Comparison of ENCODE assay signal across 20 cellular contexts in genomic region chr22:31839986-31840385, GRCh38.
A peak's percentile ranks its signal among the peaks of the same experiment; 100 is the strongest.
DNase-seq lines count a peak whose midpoint lies in the region; ATAC-seq, FAIRE-seq and TF ChIP-seq lines count a peak whose summit lies in the region.
"Had no signal": no experiment of that assay in that cellular context is flagged by ENCODE, and none has a peak within 500 bp of the region (broad histone marks: within the 10 kb centered on the region; RNA-seq: fewer than 3 reads in every experiment).

No MANE protein-coding gene starts in this region.

- H3K27ac ChIP-seq in HEK293 (ENCODE audit: extremely low read depth, low read depth, low read length) (no peak overlapping the region), layer of hippocampus (ENCODE audit: low read depth, low read length) (peak overlapping the region; percentile 24), HepG2 (ENCODE audit: extremely low read length, insufficient read depth, low read length) (no peak overlapping the region), mesenchymal stem cell (ENCODE audit: low read length, poor library complexity, severe bottlenecking) (no peak overlapping the region)
- H3K27ac ChIP-seq: C4-2B, GM23248 had no signal

- H2BK5ac ChIP-seq in mesenchymal stem cell (ENCODE audit: low read depth, low read length, poor library complexity, severe bottlenecking): no peak overlapping the region

- no peak overlapping the region for H3K4me3 Mint-ChIP-seq in brain
- no peak overlapping the region for H3K4me3 Mint-ChIP-seq in stimulated activated naive B cell treated with anti-CD40 and anti-IgM and Interleukin-4, amounts not matched to agents 10 μg/mL and 1 μg/mL and 100 μg/mL, for 72 hours
- H3K4me3 Mint-ChIP-seq: B cell; CD4-positive, alpha-beta T cell had no signal

- no peak overlapping the region for H3K4me2 ChIP-seq in HepG2 (ENCODE audit: low read depth, low read length)
- H3K4me2 ChIP-seq in mesenchymal stem cell (ENCODE audit: low read length, poor library complexity, severe bottlenecking): no peak overlapping the region

- H3K4me3 ChIP-seq in HEK293 (ENCODE audit: low read depth, low read length) (no peak overlapping the region), HepG2 (replicated peaks in 1 of 3; ENCODE audit: insufficient read depth in 1 of 3, low read depth in 2 of 3, low read length in 3 of 3) (no peak overlapping the region), mesenchymal stem cell (ENCODE audit: insufficient read depth in 1 of 2, low read depth in 1 of 2, low read length in 2 of 2) (no peak overlapping the region)
- H3K4me3 ChIP-seq: GM23248, HAP-1 had no signal

- no peaks in the 10 kb centered on the region for H3K27me3 ChIP-seq in layer of hippocampus (ENCODE audit: control insufficient read depth, insufficient read depth, low read length)
- no peaks in the 10 kb centered on the region for H3K27me3 ChIP-seq in HepG2 (ENCODE audit: control insufficient read depth in 1 of 2, insufficient read depth in 2 of 2, low read length in 2 of 2)
- H3K27me3 ChIP-seq in mesenchymal stem cell (ENCODE audit: control insufficient read depth in 1 of 2, insufficient read depth in 1 of 2, low read length in 2 of 2): no peaks in the 10 kb centered on the region

- no peak overlapping the region for H2BK120ac ChIP-seq in mesenchymal stem cell (ENCODE audit: low read depth, low read length)

- no peak for TF ChIP-seq RAD21 in HepG2 (CRISPR knock-in tag; IDR thresholded peaks at IDR 0.05)

- WGBS in HepG2 (ENCODE audit: low lambda C conversion rate): 95% methylated on average over 1 of the region's 1 CpG
- WGBS in mesenchymal stem cell: 100% methylated on average over 1 of the region's 1 CpG

- intact Hi-C loops in Right ventricle myocardium inferior (cut with DNase I): no loop called here
- intact Hi-C loops in left colon (cut with DNase I, micrococcal nuclease): no loop called here
- intact Hi-C loops in HepG2 (cut with micrococcal nuclease; ENCODE audit: unreplicated experiment): no loop called here

- peaks cover 34% of the 10 kb centered on the region for H3K4me1 Mint-ChIP-seq in brain
- peaks cover 0 to 2% of the 10 kb centered on the region in 2 donors for H3K4me1 Mint-ChIP-seq in stimulated activated naive B cell treated with anti-CD40 and anti-IgM and Interleukin-4, amounts not matched to agents 10 μg/mL and 1 μg/mL and 100 μg/mL, for 72 hours

- H3K79me2 ChIP-seq in HepG2 (ENCODE audit: insufficient read depth, low read length): no peaks in the 10 kb centered on the region

- no peak for TF ChIP-seq POLR2A in HepG2 (IDR thresholded peaks at IDR 0.05; ENCODE audit: insufficient read depth in 1 of 2, low read depth in 2 of 2, low read length in 2 of 2)

- no peak for TF ChIP-seq CTCF in HEK293 (tag by site-specific recombination; IDR thresholded peaks at IDR 0.05)
- TF ChIP-seq CTCF in brain (conservative IDR thresholded peaks at IDR 0.05): no peak
- TF ChIP-seq CTCF in HepG2 (CRISPR knock-in tag; IDR thresholded peaks at IDR 0.05): no peak

- H2BK15ac ChIP-seq in mesenchymal stem cell (ENCODE audit: low read depth, poor library complexity, severe bottlenecking): no peak overlapping the region

- no peaks in the 10 kb centered on the region for H3K79me1 ChIP-seq in mesenchymal stem cell (replicated peaks; ENCODE audit: low read length, poor library complexity, severe bottlenecking)

- H3K36me3 Mint-ChIP-seq in brain: peaks cover 58% of the 10 kb centered on the region
- H3K36me3 Mint-ChIP-seq in stimulated activated naive B cell treated with anti-CD40 and anti-IgM and Interleukin-4, amounts not matched to agents 10 μg/mL and 1 μg/mL and 100 μg/mL, for 72 hours: peaks cover 42 to 54% of the 10 kb centered on the region in 2 donors

- no peak overlapping the region for H4K8ac ChIP-seq in mesenchymal stem cell (ENCODE audit: low read length)

- no TSS peak for BruUV-seq in HepG2 (replicated peaks; lab: Mats Ljungman, UMichigan)

- ATAC-seq in stimulated activated naive B cell treated with anti-CD40 and anti-IgM and Interleukin-4, amounts not matched to agents 10 μg/mL and 1 μg/mL and 100 μg/mL, for 72 hours (replicated peaks): no peak
- ATAC-seq in Right ventricle myocardium inferior: no peak
- no peak for ATAC-seq in left colon
- no peak for ATAC-seq in HepG2

- no peak for FAIRE-seq in HepG2 (lab: Jason Lieb, UNC)
- FAIRE-seq: D721Med, GM12892, GM18507, HTR-8/SVneo had no signal

- H2AFZ ChIP-seq in HepG2 (ENCODE audit: low read length) (no peak overlapping the region), mesenchymal stem cell (ENCODE audit: low read depth, low read length) (no peak overlapping the region)
- H2AFZ ChIP-seq: GM23248 had no signal

- no peak for TF ChIP-seq EP300 in HepG2 (IDR thresholded peaks at IDR 0.05; ENCODE audit: low read depth in 2 of 2, low read length in 2 of 2)
- no peak for TF ChIP-seq EP300 in HepG2 (CRISPR knock-in tag; IDR thresholded peaks at IDR 0.05; ENCODE audit: borderline replicate concordance)

- no peak overlapping the region for H3K23ac ChIP-seq in mesenchymal stem cell (ENCODE audit: low read length in 2 of 2)

- H3K4ac ChIP-seq in mesenchymal stem cell (ENCODE audit: low read depth in 1 of 2, low read length in 2 of 2): no peak overlapping the region

- in situ Hi-C loops in HepG2 (cut with HindIII; ENCODE audit: extremely low pct_ligation_motif_present, low pct_unique_long_range_greater_than_20kb): no loop called here

- no peaks in the 10 kb centered on the region for H4K20me1 ChIP-seq in HepG2 (ENCODE audit: insufficient read depth, low read length)

- H3K9ac ChIP-seq in HepG2 (ENCODE audit: insufficient read depth, low read depth, low read length) (no peak overlapping the region), mesenchymal stem cell (ENCODE audit: low read length) (no peak overlapping the region)
- H3K9ac ChIP-seq: GM23248 had no signal

- no peaks in the 10 kb centered on the region for H3K27me3 Mint-ChIP-seq in brain
- H3K27me3 Mint-ChIP-seq in stimulated activated naive B cell treated with anti-CD40 and anti-IgM and Interleukin-4, amounts not matched to agents 10 μg/mL and 1 μg/mL and 100 μg/mL, for 72 hours: no peaks in the 10 kb centered on the region
- H3K27me3 Mint-ChIP-seq: B cell; CD4-positive, alpha-beta T cell; IgD-negative memory B cell had no signal

- H3K9me3 ChIP-seq in HEK293 (ENCODE audit: control insufficient read depth, insufficient read depth, low read depth, low read length) (no peaks in the 10 kb centered on the region), HepG2 (ENCODE audit: low read length) (no peaks in the 10 kb centered on the region), mesenchymal stem cell (ENCODE audit: control insufficient read depth, low read length) (no peaks in the 10 kb centered on the region)
- H3K9me3 ChIP-seq: Caco-2, HAP-1 had no signal

- H3K27ac Mint-ChIP-seq in brain: peak overlapping the region in 3 of 5 experiments; percentile 90 to 96 (median 93)
- peak overlapping the region; percentile 0 for H3K27ac Mint-ChIP-seq in stimulated activated naive B cell treated with anti-CD40 and anti-IgM and Interleukin-4, amounts not matched to agents 10 μg/mL and 1 μg/mL and 100 μg/mL, for 72 hours
- H3K27ac Mint-ChIP-seq: B cell; CD4-positive, alpha-beta T cell had no signal

- H3K4me1 ChIP-seq in HEK293 (ENCODE audit: control insufficient read depth, insufficient read depth, low read length) (no peaks in the 10 kb centered on the region), HepG2 (ENCODE audit: insufficient read depth, low read length) (no peaks in the 10 kb centered on the region), mesenchymal stem cell (ENCODE audit: control insufficient read depth, insufficient read depth, low read depth, low read length) (no peaks in the 10 kb centered on the region)
- H3K4me1 ChIP-seq: Caco-2, HAP-1 had no signal

- no peak overlapping the region for H2BK12ac ChIP-seq in mesenchymal stem cell (ENCODE audit: low read length in 2 of 2)

- no peak overlapping the region for H4K91ac ChIP-seq in mesenchymal stem cell (ENCODE audit: low read length)

- no peak overlapping the region for H3K18ac ChIP-seq in mesenchymal stem cell (ENCODE audit: low read depth in 1 of 2, low read length in 2 of 2)

- POLR2A ChIA-PET in HEK293 (lab: Yijun Ruan, JAX): no interaction called here
- POLR2A ChIA-PET in HepG2 (lab: Yijun Ruan, JAX): no interaction called here

- no peak for DNase-seq in stimulated activated naive B cell treated with anti-CD40 and anti-IgM and Interleukin-4, amounts not matched to agents 10 μg/mL and 1 μg/mL and 100 μg/mL, for 72 hours
- DNase-seq in Right ventricle myocardium inferior (ENCODE audit: missing footprints) (no peak), left colon (no peak), HepG2 (ENCODE audit: low spot score) (no peak), mesenchymal stem cell (no peak)
- DNase-seq: Caco-2; CD4-positive, alpha-beta T cell; GDM1; GM23248 had no signal

- no peaks in the 10 kb centered on the region for H3K9me3 Mint-ChIP-seq in brain
- no peaks in the 10 kb centered on the region for H3K9me3 Mint-ChIP-seq in stimulated activated naive B cell treated with anti-CD40 and anti-IgM and Interleukin-4, amounts not matched to agents 10 μg/mL and 1 μg/mL and 100 μg/mL, for 72 hours
- H3K9me3 Mint-ChIP-seq: CD4-positive, alpha-beta T cell; IgD-negative memory B cell had no signal

- no peak overlapping the region for H2AK5ac ChIP-seq in mesenchymal stem cell (ENCODE audit: low read length, severe bottlenecking)

- no peak overlapping the region for H3K14ac ChIP-seq in mesenchymal stem cell (ENCODE audit: low read length in 2 of 2)

- CTCF ChIA-PET in HEK293 (lab: Yijun Ruan, JAX): interaction anchor here (0.6 kb wide), 1 partner anchor 631 kb away, joined by 3 read pairs; no protein-coding TSS in a partner anchor
- CTCF ChIA-PET in HepG2 (lab: Yijun Ruan, JAX; ENCODE audit: low intra/inter-chr PET ratio, low total read pairs): no interaction called here

- H3K36me3 ChIP-seq in HEK293 (ENCODE audit: control insufficient read depth in 2 of 2, insufficient read depth in 1 of 2, low read length in 2 of 2): peaks cover 5 to 89% of the 10 kb centered on the region in 2 experiments; a peak in 2 of 3 replicates
- peaks cover 5 to 37% of the 10 kb centered on the region in 2 experiments; a peak in 4 of 5 replicates for H3K36me3 ChIP-seq in HepG2 (replicated peaks in 1 of 2; ENCODE audit: control insufficient read depth in 1 of 2, insufficient read depth in 2 of 2, low read length in 2 of 2)
- H3K36me3 ChIP-seq in mesenchymal stem cell (ENCODE audit: control insufficient read depth in 1 of 2, insufficient read depth in 2 of 2, low read depth in 1 of 2, low read length in 2 of 2): peaks cover 13 to 79% of the 10 kb centered on the region in 2 experiments

TF ChIP-seq in HEK293, 187 proteins besides CTCF, POLR2A, EP300 and RAD21 (continues in another document):
- TF ChIP-seq ZNF202 (tag by site-specific recombination; IDR thresholded peaks at IDR 0.05; ENCODE audit: borderline replicate concordance) (no peak), ZNF623 (tag by site-specific recombination; IDR thresholded peaks at IDR 0.05) (peak; percentile 66), FEZF1 (tag by site-specific recombination; IDR thresholded peaks at IDR 0.05) (no peak)

TF ChIP-seq in HepG2, 621 proteins besides CTCF, POLR2A, EP300 and RAD21 (continues in another document):
- TF ChIP-seq U2AF1 (optimal IDR thresholded peaks at IDR 0.05; ENCODE audit: low read depth, low read length): no peak
- TF ChIP-seq ARNT (IDR thresholded peaks at IDR 0.05): no peak
